Comparison of ENCODE assay signal across 18 cellular contexts in the genomic region with DNA sequence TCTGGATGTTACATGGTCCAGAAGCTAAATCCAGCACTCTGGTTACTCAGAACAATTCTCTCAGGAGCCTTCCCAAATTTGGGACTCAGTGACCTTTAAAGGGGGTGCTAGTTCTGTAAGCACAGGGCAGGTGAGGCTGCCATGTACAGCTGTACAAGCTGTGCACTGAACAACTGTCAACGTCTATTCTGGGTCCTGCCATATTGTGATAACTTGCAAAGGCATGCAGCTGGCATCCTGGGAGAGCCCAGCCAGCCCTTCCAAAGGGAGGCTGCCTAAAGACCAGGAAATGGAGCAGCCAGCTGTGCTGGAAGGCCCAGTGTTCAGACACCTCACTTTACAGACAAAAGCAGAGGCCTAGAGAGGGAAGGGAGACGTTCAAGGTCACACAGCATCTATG.
DNase-seq lines count a peak whose midpoint lies in the region; ATAC-seq and TF ChIP-seq lines count a peak whose summit lies in the region.
"Had no signal": no experiment of that assay in that cellular context is flagged by ENCODE, and none has a peak within 500 bp of the region (broad histone marks: within the 10 kb centered on the region; RNA-seq: fewer than 3 reads in every experiment).

No MANE protein-coding gene starts in this region.

- DNase-seq in COLO668 (lab: John Stamatoyannopoulos, UW; ENCODE audit: unreplicated experiment) (peak; percentile 23), left ventricle myocardium inferior (no peak), sigmoid colon (peak; percentile 64), NCI-H2196 treated with DMSO at 0.1 percent for 48 hours (lab: John Stamatoyannopoulos, UW; ENCODE audit: unreplicated experiment) (no peak), COLO829 (ENCODE audit: low spot score) (no peak)
- no peak for DNase-seq in activated CD4-positive, alpha-beta T cell treated with anti-CD3 and anti-CD28 coated beads for 36 hours
- DNase-seq: CD8-positive, alpha-beta memory T cell; cerebellar nuclear complex; effector memory CD8-positive, alpha-beta T cell; left colon; NCI-H1436; stimulated activated CD4-positive, alpha-beta T cell treated with anti-CD3 and anti-CD28 coated beads, Interleukin-12 subunit alpha, Interleukin-12 subunit beta, amount 100 ng/mL, for 4 hours; WERI-Rb-1 had no signal

- H3K9me3 Mint-ChIP-seq in activated CD4-positive, alpha-beta T cell treated with anti-CD3 and anti-CD28 coated beads for 36 hours (ENCODE audit: low read depth): no peaks in the 10 kb centered on the region
- H3K9me3 Mint-ChIP-seq: CD8-positive, alpha-beta memory T cell; effector memory CD8-positive, alpha-beta T cell; stimulated activated memory B cell treated with anti-CD40 and anti-IgM and Interleukin-4, amounts not matched to agents 10 μg/mL and 1 μg/mL and 100 μg/mL, for 72 hours had no signal

- no peak overlapping the region for H3K27ac Mint-ChIP-seq in activated CD4-positive, alpha-beta T cell treated with anti-CD3 and anti-CD28 coated beads for 36 hours
- H3K27ac Mint-ChIP-seq: CD8-positive, alpha-beta memory T cell; effector memory CD8-positive, alpha-beta T cell; stimulated activated memory B cell treated with anti-CD40 and anti-IgM and Interleukin-4, amounts not matched to agents 10 μg/mL and 1 μg/mL and 100 μg/mL, for 72 hours had no signal

- TF ChIP-seq POLR2A in sigmoid colon (IDR thresholded peaks at IDR 0.05): no peak

- H3K27ac ChIP-seq in angular gyrus (ENCODE audit: low read depth, low read length) (peak overlapping the region; percentile 27), left ventricle myocardium inferior (replicated peaks) (peak overlapping the region; percentile 59), sigmoid colon (peak overlapping the region; percentile 76 to 90 (median 88))
- H3K27ac ChIP-seq: ovary, WERI-Rb-1 had no signal

- ATAC-seq in HG02763 (IDR thresholded peaks at IDR 0.05; ENCODE audit: unreplicated experiment): no peak
- no peak for ATAC-seq in activated CD4-positive, alpha-beta T cell treated with anti-CD3 and anti-CD28 coated beads for 36 hours
- ATAC-seq: effector memory CD8-positive, alpha-beta T cell; GM12878; left colon; stimulated activated memory B cell treated with anti-CD40 and anti-IgM and Interleukin-4, amounts not matched to agents 10 μg/mL and 1 μg/mL and 100 μg/mL, for 72 hours had no signal

- no peak overlapping the region for H3K4me3 ChIP-seq in left ventricle myocardium inferior
- no peak overlapping the region for H3K4me3 ChIP-seq in sigmoid colon
- H3K4me3 ChIP-seq: GM12878, ovary had no signal

- intact Hi-C loops in left ventricle myocardium inferior (cut with micrococcal nuclease): no loop called here
- intact Hi-C loops in sigmoid colon (cut with DNase I): no loop called here
- intact Hi-C loops in activated CD4-positive, alpha-beta T cell treated with anti-CD3 and anti-CD28 coated beads for 36 hours (cut with DNase I, micrococcal nuclease): no loop called here

- TF ChIP-seq CTCF in left ventricle myocardium inferior (IDR thresholded peaks at IDR 0.05; ENCODE audit: borderline replicate concordance): no peak
- TF ChIP-seq CTCF in sigmoid colon (IDR thresholded peaks at IDR 0.05): no peak

- 73 to 81% methylated on average over 2 of the region's 2 CpGs for WGBS in sigmoid colon, 2 donors

- H3K27me3 ChIP-seq in left ventricle myocardium inferior (ENCODE audit: low read depth): no peaks in the 10 kb centered on the region
- H3K27me3 ChIP-seq in sigmoid colon: no peaks in the 10 kb centered on the region
- H3K27me3 ChIP-seq: ovary had no signal

- CTCF ChIA-PET in activated CD4-positive, alpha-beta T cell treated with anti-CD3 and anti-CD28 coated beads for 36 hours (lab: Charles Lee): interaction anchor here (0.7 kb wide), 1 partner anchor 459 kb away, joined by 3 read pairs; no protein-coding TSS in a partner anchor

- H3K4me1 ChIP-seq in left ventricle myocardium inferior: peaks cover 48% of the 10 kb centered on the region
- peaks cover 0 to 81% (median 69%) of the 10 kb centered on the region in 4 donors for H3K4me1 ChIP-seq in sigmoid colon

- H3K36me3 Mint-ChIP-seq in activated CD4-positive, alpha-beta T cell treated with anti-CD3 and anti-CD28 coated beads for 36 hours (ENCODE audit: low read depth): no peaks in the 10 kb centered on the region
- H3K36me3 Mint-ChIP-seq: CD8-positive, alpha-beta memory T cell had no signal

- H3K4me1 Mint-ChIP-seq in activated CD4-positive, alpha-beta T cell treated with anti-CD3 and anti-CD28 coated beads for 36 hours: no peaks in the 10 kb centered on the region
- H3K4me1 Mint-ChIP-seq: CD8-positive, alpha-beta memory T cell had no signal

- H3K36me3 ChIP-seq in left ventricle myocardium inferior (no peaks in the 10 kb centered on the region), sigmoid colon (no peaks in the 10 kb centered on the region)
- H3K36me3 ChIP-seq: ovary, WERI-Rb-1 had no signal

- H3K27me3 Mint-ChIP-seq in activated CD4-positive, alpha-beta T cell treated with anti-CD3 and anti-CD28 coated beads for 36 hours: no peaks in the 10 kb centered on the region
- H3K27me3 Mint-ChIP-seq: stimulated activated memory B cell treated with anti-CD40 and anti-IgM and Interleukin-4, amounts not matched to agents 10 μg/mL and 1 μg/mL and 100 μg/mL, for 72 hours had no signal

- POLR2A ChIA-PET in activated CD4-positive, alpha-beta T cell treated with anti-CD3 and anti-CD28 coated beads for 36 hours (lab: Charles Lee): no interaction called here

- TF ChIP-seq EP300 in sigmoid colon (IDR thresholded peaks at IDR 0.05): no peak

- H3K9me3 ChIP-seq in left ventricle myocardium inferior (replicated peaks) (no peaks in the 10 kb centered on the region), sigmoid colon (no peaks in the 10 kb centered on the region)
- H3K9me3 ChIP-seq: ovary had no signal

- H3K4me3 Mint-ChIP-seq in activated CD4-positive, alpha-beta T cell treated with anti-CD3 and anti-CD28 coated beads for 36 hours: no peak overlapping the region
- H3K4me3 Mint-ChIP-seq: CD8-positive, alpha-beta memory T cell; effector memory CD8-positive, alpha-beta T cell; stimulated activated memory B cell treated with anti-CD40 and anti-IgM and Interleukin-4, amounts not matched to agents 10 μg/mL and 1 μg/mL and 100 μg/mL, for 72 hours had no signal

Comparison
In these comparisons a context has a peak if more than half of its experiments do, and no peak if none do; other contexts are left out.
1. DNase-seq: peak in COLO668 (single experiment) and sigmoid colon (single experiment); none in left ventricle myocardium inferior (single experiment), NCI-H2196 treated with DMSO at 0.1 percent for 48 hours (single experiment), activated CD4-positive, alpha-beta T cell treated with anti-CD3 and anti-CD28 coated beads for 36 hours (single experiment) and COLO829 (single experiment).
2. H3K27ac ChIP-seq: peak in every context shown above with its lines; median percentile 88 in sigmoid colon; 59 in left ventricle myocardium inferior; 27 in angular gyrus.